In genomic region chr1:51898090-51898734, GRCh38 we compare ENCODE assay signal across 15 cellular contexts. TPM values are rescaled to one million over a fixed set of nuclear protein-coding genes. Genes with fewer than 3 reads are reported as not detected.
DNase-seq lines count a peak whose midpoint lies in the region; TF ChIP-seq lines count a peak whose summit lies in the region.
"Had no signal": no experiment of that assay in that cellular context is flagged by ENCODE, and none has a peak within 500 bp of the region (broad histone marks: within the 10 kb centered on the region; RNA-seq: fewer than 3 reads in every experiment).

No MANE protein-coding gene starts in this region.

- DNase-seq in AG08396 (ENCODE audit: low spot score) (peak; percentile 57), Karpas-422 (peak; percentile 30), mammary epithelial cell (peak; percentile 51), kidney glomerular epithelial cell (lab: John Stamatoyannopoulos, UW) (peak; percentile 97), glutamatergic neuron (no peak), hippocampal formation (lab: John Stamatoyannopoulos, UW) (no peak)
- no peak for DNase-seq in T-helper 2 cell treated with Interferon-gamma antibody and Interleukin-4, amounts not matched to agents 5 μg/mL and 100 μg/mL, for 36 hours (ENCODE audit: low spot score)
- no peak for DNase-seq in activated T-cell treated with anti-CD3 and anti-CD28 coated beads, Interleukin-2, amount 50 U/mL, for 1 hour
- DNase-seq: activated CD8-positive, alpha-beta memory T cell treated with anti-CD3 and anti-CD28 coated beads for 24 hours; activated naive CD8-positive, alpha-beta T cell treated with anti-CD3 and anti-CD28 coated beads for 36 hours; NCI-H1048; NCI-H446; RPMI8226; stimulated activated CD4-positive, alpha-beta T cell treated with anti-CD3 and anti-CD28 coated beads, Interleukin-4, amount 100 ng/mL, for 24 hours; stimulated activated naive CD4-positive, alpha-beta T cell treated with Interleukin-2 at 50 U/mL for 16 hours had no signal

- H3K4me2 ChIP-seq in Karpas-422 (ENCODE audit: low read depth, low read length, poor library complexity, severe bottlenecking): no peak overlapping the region
- peak overlapping the region; percentile 41 for H3K4me2 ChIP-seq in mammary epithelial cell (ENCODE audit: insufficient read depth, low read depth, low read length)

- H3K9ac ChIP-seq in Karpas-422 (ENCODE audit: low read length) (no peak overlapping the region), mammary epithelial cell (ENCODE audit: insufficient read depth, low read length) (no peak overlapping the region)

- BruUV-seq in mammary epithelial cell (replicated peaks; lab: Mats Ljungman, UMichigan): no TSS peak

- no peak for TF ChIP-seq CTCF in mammary epithelial cell (conservative IDR thresholded peaks at IDR 0.05 in 1 of 2, IDR thresholded peaks at IDR 0.05 in 1 of 2; ENCODE audit: extremely low read depth in 1 of 2, insufficient read depth in 1 of 2, low read depth in 1 of 2, low read length in 2 of 2)
- TF ChIP-seq CTCF in glutamatergic neuron (IDR thresholded peaks at IDR 0.05; ENCODE audit: partially characterized antibody, unreplicated experiment): no peak

- H2AFZ ChIP-seq in Karpas-422 (ENCODE audit: low read length): no peak overlapping the region
- peak overlapping the region; percentile 52 for H2AFZ ChIP-seq in mammary epithelial cell (ENCODE audit: low read depth, low read length)

- H3K4me1 Mint-ChIP-seq in glutamatergic neuron (ENCODE audit: low read depth, unreplicated experiment): peaks cover 7% of the 10 kb centered on the region
- H3K4me1 Mint-ChIP-seq in T-helper 2 cell treated with Interferon-gamma antibody and Interleukin-4, amounts not matched to agents 5 μg/mL and 100 μg/mL, for 36 hours (ENCODE audit: low read depth): peaks cover 2% of the 10 kb centered on the region
- H3K4me1 Mint-ChIP-seq: activated naive CD8-positive, alpha-beta T cell treated with anti-CD3 and anti-CD28 coated beads for 36 hours had no signal

- CTCF ChIA-PET in mammary epithelial cell (lab: Charles Lee; ENCODE audit: low non-redundant PET): interaction anchor here (0.6 to 0.8 kb wide), 3 partner anchors 26 to 98 kb away, joined by 3 to 10 read pairs (median 4); no protein-coding TSS in a partner anchor

- 74% methylated on average over 6 of the region's 6 CpGs for WGBS in mammary epithelial cell (ENCODE audit: low coverage, missing lambda C conversion rate)

- H3K4me1 ChIP-seq in Karpas-422 (ENCODE audit: low read length) (no peaks in the 10 kb centered on the region), mammary epithelial cell (ENCODE audit: insufficient read depth, low read length) (peaks cover 27% of the 10 kb centered on the region)

- no peaks in the 10 kb centered on the region for H3K79me2 ChIP-seq in Karpas-422 (ENCODE audit: low read length)
- no peaks in the 10 kb centered on the region for H3K79me2 ChIP-seq in mammary epithelial cell (ENCODE audit: insufficient read depth, low read length)

- peaks cover 6% of the 10 kb centered on the region for H3K36me3 Mint-ChIP-seq in glutamatergic neuron (ENCODE audit: unreplicated experiment)
- no peaks in the 10 kb centered on the region for H3K36me3 Mint-ChIP-seq in T-helper 2 cell treated with Interferon-gamma antibody and Interleukin-4, amounts not matched to agents 5 μg/mL and 100 μg/mL, for 36 hours (ENCODE audit: low read depth)
- H3K36me3 Mint-ChIP-seq: activated naive CD8-positive, alpha-beta T cell treated with anti-CD3 and anti-CD28 coated beads for 36 hours had no signal

- intact Hi-C loops in mammary epithelial cell (cut with micrococcal nuclease): no loop called here

- no peaks in the 10 kb centered on the region for H4K20me1 ChIP-seq in Karpas-422 (ENCODE audit: insufficient read depth, low read depth, low read length)
- H4K20me1 ChIP-seq in mammary epithelial cell (ENCODE audit: insufficient read depth, low read length): no peaks in the 10 kb centered on the region

- dilution Hi-C loops in mammary epithelial cell (cut with HindIII; ENCODE audit: low sequenced_read_pairs): no loop called here

- H3K4me3 Mint-ChIP-seq in glutamatergic neuron (ENCODE audit: unreplicated experiment): no peak overlapping the region
- H3K4me3 Mint-ChIP-seq in T-helper 2 cell treated with Interferon-gamma antibody and Interleukin-4, amounts not matched to agents 5 μg/mL and 100 μg/mL, for 36 hours: no peak overlapping the region
- H3K4me3 Mint-ChIP-seq: activated naive CD8-positive, alpha-beta T cell treated with anti-CD3 and anti-CD28 coated beads for 36 hours had no signal

- no peaks in the 10 kb centered on the region for H3K27me3 ChIP-seq in Karpas-422 (ENCODE audit: low read length)
- H3K27me3 ChIP-seq in mammary epithelial cell (ENCODE audit: insufficient read depth, low read length): no peaks in the 10 kb centered on the region

- in situ Hi-C loops in mammary epithelial cell (cut with MboI; ENCODE audit: low sequenced_read_pairs in 2 of 2): loop anchor here in 1 of 2 donors (5.0 kb wide), 1 partner anchor 104 kb away; no protein-coding TSS in a partner anchor

- no peaks in the 10 kb centered on the region for H3K9me2 ChIP-seq in Karpas-422 (replicated peaks; ENCODE audit: insufficient read depth, low read length)

- H3K27ac Mint-ChIP-seq in glutamatergic neuron (ENCODE audit: unreplicated experiment): no peak overlapping the region
- H3K27ac Mint-ChIP-seq in T-helper 2 cell treated with Interferon-gamma antibody and Interleukin-4, amounts not matched to agents 5 μg/mL and 100 μg/mL, for 36 hours: no peak overlapping the region
- H3K27ac Mint-ChIP-seq: activated naive CD8-positive, alpha-beta T cell treated with anti-CD3 and anti-CD28 coated beads for 36 hours had no signal

- H3K9me3 ChIP-seq in Karpas-422 (ENCODE audit: low read length) (no peaks in the 10 kb centered on the region), mammary epithelial cell (replicated peaks; ENCODE audit: insufficient read depth, low read length) (no peaks in the 10 kb centered on the region)

- H3K36me3 ChIP-seq in Karpas-422 (ENCODE audit: insufficient read depth, low read length) (no peaks in the 10 kb centered on the region), mammary epithelial cell (ENCODE audit: insufficient read depth, low read length) (no peaks in the 10 kb centered on the region)

- H3K27ac ChIP-seq in Karpas-422 (ENCODE audit: low read length) (no peak overlapping the region), mammary epithelial cell (ENCODE audit: insufficient read depth, low read depth, low read length) (peak overlapping the region; percentile 71)

- peaks cover 3% of the 10 kb centered on the region for H3K9me3 Mint-ChIP-seq in glutamatergic neuron (ENCODE audit: unreplicated experiment)
- no peaks in the 10 kb centered on the region for H3K9me3 Mint-ChIP-seq in T-helper 2 cell treated with Interferon-gamma antibody and Interleukin-4, amounts not matched to agents 5 μg/mL and 100 μg/mL, for 36 hours
- H3K9me3 Mint-ChIP-seq: activated naive CD8-positive, alpha-beta T cell treated with anti-CD3 and anti-CD28 coated beads for 36 hours had no signal

- H3K4me3 ChIP-seq in Karpas-422 (ENCODE audit: low read length): no peak overlapping the region
- H3K4me3 ChIP-seq in mammary epithelial cell (replicated peaks in 1 of 3; ENCODE audit: insufficient read depth in 1 of 3, low read depth in 2 of 3, low read length in 3 of 3): no peak overlapping the region

- H3K27me3 Mint-ChIP-seq in glutamatergic neuron (ENCODE audit: unreplicated experiment): peaks cover 6% of the 10 kb centered on the region
- H3K27me3 Mint-ChIP-seq in T-helper 2 cell treated with Interferon-gamma antibody and Interleukin-4, amounts not matched to agents 5 μg/mL and 100 μg/mL, for 36 hours (ENCODE audit: low read depth): peaks cover 43% of the 10 kb centered on the region

RNA-seq across cellular contexts. Expression of gene NRDC, which starts 19.7 kb away (rescaled TPM):
- total RNA-seq in Karpas-422 (2014; rRNA removed; shearing (Covaris generic); ENCODE audit: low replicate concordance): 104 and 140 TPM in 2 replicates
- 100 to 1,000 TPM in 1 of 2 donors, 10 to 100 TPM in 1; 61.7 to 154 TPM for total RNA-seq in mammary epithelial cell
- polyA plus RNA-seq in mammary epithelial cell: 68.0 TPM
- 290 TPM for polyA minus RNA-seq in mammary epithelial cell
- 127 TPM for total RNA-seq in glutamatergic neuron (ENCODE audit: unreplicated experiment)

Comparison
In these comparisons a context has a peak if more than half of its experiments do, and no peak if none do; other contexts are left out.
1. DNase-seq: peak in AG08396 (single experiment), Karpas-422 (single experiment), mammary epithelial cell (single experiment) and kidney glomerular epithelial cell (single experiment); none in glutamatergic neuron (single experiment), T-helper 2 cell treated with Interferon-gamma antibody and Interleukin-4, amounts not matched to agents 5 μg/mL and 100 μg/mL, for 36 hours (single experiment), hippocampal formation (0 of 2) and activated T-cell treated with anti-CD3 and anti-CD28 coated beads, Interleukin-2, amount 50 U/mL, for 1 hour (single experiment).